1 cellular context compared by ENCODE assay signal in the genomic region with DNA sequence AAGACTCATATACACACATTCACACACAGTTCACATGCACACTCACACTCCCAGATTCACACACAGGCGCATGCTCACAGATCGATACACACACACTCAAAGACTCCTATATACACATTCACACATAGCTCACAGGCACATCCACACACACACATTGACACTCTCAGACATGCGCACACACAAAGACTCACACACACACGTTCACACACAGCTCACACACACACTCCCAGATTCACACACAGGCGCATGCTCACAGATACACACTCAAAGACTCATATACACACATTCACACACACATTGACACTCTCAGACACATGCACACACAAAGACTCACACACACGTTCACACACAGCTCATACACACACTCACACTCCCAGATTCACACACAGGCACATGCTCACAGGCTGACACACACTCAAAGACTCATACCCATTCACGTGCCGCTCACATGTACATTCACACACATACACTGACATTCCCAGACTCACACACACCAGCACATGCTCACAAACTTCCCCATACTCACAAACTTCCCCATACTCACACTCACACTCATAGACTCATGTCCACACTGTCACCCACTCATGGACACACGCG.
TF ChIP-seq lines count a peak whose summit lies in the region.

No MANE protein-coding gene starts in this region.

TF ChIP-seq in HepG2, 621 proteins besides CTCF, POLR2A, EP300 and RAD21 (continued from another document):
- TF ChIP-seq, protein P1, sequence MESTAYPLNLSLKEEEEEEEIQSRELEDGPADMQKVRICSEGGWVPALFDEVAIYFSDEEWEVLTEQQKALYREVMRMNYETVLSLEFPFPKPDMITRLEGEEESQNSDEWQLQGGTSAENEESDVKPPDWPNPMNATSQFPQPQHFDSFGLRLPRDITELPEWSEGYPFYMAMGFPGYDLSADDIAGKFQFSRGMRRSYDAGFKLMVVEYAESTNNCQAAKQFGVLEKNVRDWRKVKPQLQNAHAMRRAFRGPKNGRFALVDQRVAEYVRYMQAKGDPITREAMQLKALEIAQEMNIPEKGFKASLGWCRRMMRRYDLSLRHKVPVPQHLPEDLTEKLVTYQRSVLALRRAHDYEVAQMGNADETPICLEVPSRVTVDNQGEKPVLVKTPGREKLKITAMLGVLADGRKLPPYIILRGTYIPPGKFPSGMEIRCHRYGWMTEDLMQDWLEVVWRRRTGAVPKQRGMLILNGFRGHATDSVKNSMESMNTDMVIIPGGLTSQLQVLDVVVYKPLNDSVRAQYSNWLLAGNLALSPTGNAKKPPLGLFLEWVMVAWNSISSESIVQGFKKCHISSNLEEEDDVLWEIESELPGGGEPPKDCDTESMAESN (CRISPR knock-in tag; conservative IDR thresholded peaks at IDR 0.05): no peak
- TF ChIP-seq MLLT10 (CRISPR knock-in tag; IDR thresholded peaks at IDR 0.05): no peak
- TF ChIP-seq, protein P2, sequence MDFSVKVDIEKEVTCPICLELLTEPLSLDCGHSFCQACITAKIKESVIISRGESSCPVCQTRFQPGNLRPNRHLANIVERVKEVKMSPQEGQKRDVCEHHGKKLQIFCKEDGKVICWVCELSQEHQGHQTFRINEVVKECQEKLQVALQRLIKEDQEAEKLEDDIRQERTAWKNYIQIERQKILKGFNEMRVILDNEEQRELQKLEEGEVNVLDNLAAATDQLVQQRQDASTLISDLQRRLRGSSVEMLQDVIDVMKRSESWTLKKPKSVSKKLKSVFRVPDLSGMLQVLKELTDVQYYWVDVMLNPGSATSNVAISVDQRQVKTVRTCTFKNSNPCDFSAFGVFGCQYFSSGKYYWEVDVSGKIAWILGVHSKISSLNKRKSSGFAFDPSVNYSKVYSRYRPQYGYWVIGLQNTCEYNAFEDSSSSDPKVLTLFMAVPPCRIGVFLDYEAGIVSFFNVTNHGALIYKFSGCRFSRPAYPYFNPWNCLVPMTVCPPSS (IDR thresholded peaks at IDR 0.05): peak; percentile 43; the same call in 1 of the 2 replicates
